ENCODE assay signal across 29 cellular contexts in genomic region chr7:153030976-153031375, GRCh38.
"Had no signal": no experiment of that assay in that cellular context is flagged by ENCODE, and none has a peak within 500 bp of the region (broad histone marks: within the 10 kb centered on the region; RNA-seq: fewer than 3 reads in every experiment).

No MANE protein-coding gene starts in this region.

- H3K4me1 Mint-ChIP-seq: activated T-helper 17 cell treated with anti-CD3 and anti-CD28 coated beads, Interleukin-2, amount 50 U/mL, for 72 hours had no signal

- H3K27ac Mint-ChIP-seq: activated CD8-positive, alpha-beta T cell treated with anti-CD3 and anti-CD28 coated beads for 36 hours; activated naive CD8-positive, alpha-beta T cell; activated T-helper 17 cell treated with anti-CD3 and anti-CD28 coated beads, Interleukin-2, amount 50 U/mL, for 72 hours; dendritic cell treated with granulocyte-macrophage colony-stimulating factor and Interleukin-4, amounts not matched to agents 40 ng/mL and 50 ng/mL, for 4 days; endodermal cell; T-helper 17 cell; T-helper 2 cell treated with Interferon-gamma antibody and Interleukin-4, amounts not matched to agents 5 μg/mL and 100 μg/mL, for 36 hours had no signal

- H3K9me3 Mint-ChIP-seq: activated CD8-positive, alpha-beta T cell treated with anti-CD3 and anti-CD28 coated beads for 36 hours; activated T-cell treated with anti-CD3 and anti-CD28 coated beads, Interleukin-2, amount 50 U/mL, for 4 hours; central memory CD8-positive, alpha-beta T cell; dendritic cell treated with granulocyte-macrophage colony-stimulating factor and Interleukin-4, amounts not matched to agents 40 ng/mL and 50 ng/mL, for 4 days; T-helper 2 cell treated with Interferon-gamma antibody and Interleukin-4, amounts not matched to agents 5 μg/mL and 100 μg/mL, for 36 hours had no signal

- DNase-seq: activated CD4-positive, alpha-beta T cell treated with anti-CD3 and anti-CD28 coated beads for 48 hours; activated CD4-positive, alpha-beta T cell treated with anti-CD3 and anti-CD28 coated beads, Interleukin-2, amount 50 U/mL, for 1 hour; activated CD4-positive, alpha-beta T cell treated with anti-CD3 and anti-CD28 coated beads, Interleukin-2, amount 50 U/mL, for 48 hours; activated CD4-positive, CD25-positive, alpha-beta regulatory T cell; activated CD4-positive, CD25-positive, alpha-beta regulatory T cell treated with anti-CD3 and anti-CD28 coated beads, Interleukin-2, amount 50 U/mL, for 72 hours; activated CD8-positive, alpha-beta memory T cell treated with anti-CD3 and anti-CD28 coated beads for 24 hours; activated CD8-positive, alpha-beta T cell treated with anti-CD3 and anti-CD28 coated beads for 36 hours; activated effector memory CD4-positive, alpha-beta T cell treated with Interleukin-2 at 50 U/mL for 16 hours; activated gamma-delta T cell treated with Interleukin-2 at 50 U/mL for 16 hours; activated naive CD4-positive, alpha-beta T cell treated with anti-CD3 and anti-CD28 coated beads, Interleukin-2, amount 50 U/mL, for 16 hours; activated naive CD4-positive, alpha-beta T cell treated with Interleukin-2 at 50 U/mL for 16 hours; activated T-cell treated with anti-CD3 and anti-CD28 coated beads, Interleukin-2, amount 50 U/mL, for 4 hours; amniotic stem cell; anterior cingulate cortex; brain microvascular endothelial cell; dorsolateral prefrontal cortex; effector memory CD4-positive, alpha-beta T cell; endodermal cell; foreskin fibroblast; head of caudate nucleus; T-helper 17 cell; T1000 had no signal

- H3K4me3 ChIP-seq: coronary artery, dorsolateral prefrontal cortex had no signal

- H3K27me3 ChIP-seq: brain microvascular endothelial cell, dorsolateral prefrontal cortex had no signal

- H3K36me3 ChIP-seq: brain microvascular endothelial cell had no signal

- H3K4me3 Mint-ChIP-seq: activated CD8-positive, alpha-beta T cell treated with anti-CD3 and anti-CD28 coated beads for 36 hours; activated naive CD8-positive, alpha-beta T cell; activated T-cell treated with anti-CD3 and anti-CD28 coated beads, Interleukin-2, amount 50 U/mL, for 4 hours; activated T-helper 17 cell treated with anti-CD3 and anti-CD28 coated beads, Interleukin-2, amount 50 U/mL, for 72 hours; central memory CD8-positive, alpha-beta T cell; dendritic cell treated with granulocyte-macrophage colony-stimulating factor and Interleukin-4, amounts not matched to agents 40 ng/mL and 50 ng/mL, for 4 days; endodermal cell; T-helper 17 cell; T-helper 2 cell treated with Interferon-gamma antibody and Interleukin-4, amounts not matched to agents 5 μg/mL and 100 μg/mL, for 36 hours had no signal

- H3K27ac ChIP-seq: brain microvascular endothelial cell, coronary artery, dorsolateral prefrontal cortex had no signal

- H3K27me3 Mint-ChIP-seq: activated CD8-positive, alpha-beta T cell treated with anti-CD3 and anti-CD28 coated beads for 36 hours; activated naive CD8-positive, alpha-beta T cell; central memory CD8-positive, alpha-beta T cell; dendritic cell treated with granulocyte-macrophage colony-stimulating factor and Interleukin-4, amounts not matched to agents 40 ng/mL and 50 ng/mL, for 4 days had no signal

- ATAC-seq: activated CD8-positive, alpha-beta T cell treated with anti-CD3 and anti-CD28 coated beads for 36 hours; activated T-cell treated with anti-CD3 and anti-CD28 coated beads, Interleukin-2, amount 50 U/mL, for 4 hours; activated T-helper 17 cell treated with anti-CD3 and anti-CD28 coated beads, Interleukin-2, amount 50 U/mL, for 72 hours; esophagus mucosa; T-helper 17 cell had no signal
